ENCODE assay signal across 10 cellular contexts in genomic region chr17:60598001-60598736, GRCh38. TPM values are rescaled to one million over a fixed set of nuclear protein-coding genes. Genes with fewer than 3 reads are reported as not detected.
DNase-seq lines count a peak whose midpoint lies in the region; ATAC-seq and TF ChIP-seq lines count a peak whose summit lies in the region.
"Had no signal": no experiment of that assay in that cellular context is flagged by ENCODE, and none has a peak within 500 bp of the region (broad histone marks: within the 10 kb centered on the region; RNA-seq: fewer than 3 reads in every experiment).

No MANE protein-coding gene starts in this region.

- peaks cover 6% of the 10 kb centered on the region for H3K4me1 ChIP-seq in endodermal cell (ENCODE audit: control insufficient read depth, insufficient read depth, low read length)

- H3K36me3 Mint-ChIP-seq in activated CD4-positive, alpha-beta T cell treated with anti-CD3 and anti-CD28 coated beads for 36 hours (ENCODE audit: low read depth), result peaks cover 2% of the 10 kb centered on the region
- H3K36me3 Mint-ChIP-seq in endodermal cell (ENCODE audit: low read depth), result no peaks in the 10 kb centered on the region
- peaks cover 0 to 3% of the 10 kb centered on the region in 2 donors for H3K36me3 Mint-ChIP-seq in stimulated activated naive B cell treated with anti-CD40 and anti-IgM and Interleukin-4, amounts not matched to agents 10 μg/mL and 1 μg/mL and 100 μg/mL, for 72 hours

- H3K27ac ChIP-seq in endodermal cell (ENCODE audit: low read depth, low read length), result no peak overlapping the region

- H3K9me3 Mint-ChIP-seq in activated CD4-positive, alpha-beta T cell treated with anti-CD3 and anti-CD28 coated beads for 36 hours (ENCODE audit: low read depth), result no peaks in the 10 kb centered on the region
- H3K9me3 Mint-ChIP-seq in endodermal cell, result no peaks in the 10 kb centered on the region
- no peaks in the 10 kb centered on the region for H3K9me3 Mint-ChIP-seq in stimulated activated naive B cell treated with anti-CD40 and anti-IgM and Interleukin-4, amounts not matched to agents 10 μg/mL and 1 μg/mL and 100 μg/mL, for 72 hours

- peaks cover 17% of the 10 kb centered on the region for H3K4me1 Mint-ChIP-seq in activated CD4-positive, alpha-beta T cell treated with anti-CD3 and anti-CD28 coated beads for 36 hours
- H3K4me1 Mint-ChIP-seq in endodermal cell, result peaks cover 21% of the 10 kb centered on the region
- H3K4me1 Mint-ChIP-seq in stimulated activated naive B cell treated with anti-CD40 and anti-IgM and Interleukin-4, amounts not matched to agents 10 μg/mL and 1 μg/mL and 100 μg/mL, for 72 hours, result peaks cover 14 to 27% of the 10 kb centered on the region in 2 donors

- WGBS in endodermal cell (ENCODE audit: insufficient coverage in 1 of 2, insufficient read length in 1 of 2), 2 experiments, result 96 to 100% methylated on average over 7 of the region's 7 CpGs

- CTCF ChIA-PET in activated CD4-positive, alpha-beta T cell treated with anti-CD3 and anti-CD28 coated beads for 36 hours (lab: Charles Lee), result interaction anchor here (1.0 to 2.1 kb wide), 3 partner anchors 11 to 163 kb away, joined by 4 to 8 read pairs (median 6); no protein-coding TSS in a partner anchor

- H3K27me3 ChIP-seq in endodermal cell (ENCODE audit: control insufficient read depth, insufficient read depth, low read length, poor library complexity, severe bottlenecking), result no peaks in the 10 kb centered on the region

- H3K9ac ChIP-seq in endodermal cell (ENCODE audit: extremely low read depth, low read length, poor library complexity, severe bottlenecking), result no peak overlapping the region

- peak overlapping the region; percentile 10 for H3K4me3 Mint-ChIP-seq in activated CD4-positive, alpha-beta T cell treated with anti-CD3 and anti-CD28 coated beads for 36 hours
- peak overlapping the region; percentile 1 for H3K4me3 Mint-ChIP-seq in endodermal cell
- peak overlapping the region; percentile 1 to 10 for H3K4me3 Mint-ChIP-seq in stimulated activated naive B cell treated with anti-CD40 and anti-IgM and Interleukin-4, amounts not matched to agents 10 μg/mL and 1 μg/mL and 100 μg/mL, for 72 hours

- H3K9me3 ChIP-seq in endodermal cell (ENCODE audit: control insufficient read depth, low read length), result no peaks in the 10 kb centered on the region

- POLR2A ChIA-PET in activated CD4-positive, alpha-beta T cell treated with anti-CD3 and anti-CD28 coated beads for 36 hours (lab: Charles Lee), result no interaction called here

- H3K36me3 ChIP-seq in endodermal cell (ENCODE audit: control insufficient read depth, insufficient read depth, low read length), result no peaks in the 10 kb centered on the region

- peak overlapping the region; percentile 2 for H3K27ac Mint-ChIP-seq in activated CD4-positive, alpha-beta T cell treated with anti-CD3 and anti-CD28 coated beads for 36 hours
- H3K27ac Mint-ChIP-seq in endodermal cell, result no peak overlapping the region
- H3K27ac Mint-ChIP-seq in stimulated activated naive B cell treated with anti-CD40 and anti-IgM and Interleukin-4, amounts not matched to agents 10 μg/mL and 1 μg/mL and 100 μg/mL, for 72 hours, result no peak overlapping the region

- no peak for TF ChIP-seq CTCF in endodermal cell (conservative IDR thresholded peaks at IDR 0.05)

- no peak for ATAC-seq in activated CD4-positive, alpha-beta T cell treated with anti-CD3 and anti-CD28 coated beads for 36 hours
- no peak for ATAC-seq in stimulated activated naive B cell treated with anti-CD40 and anti-IgM and Interleukin-4, amounts not matched to agents 10 μg/mL and 1 μg/mL and 100 μg/mL, for 72 hours (replicated peaks)
- ATAC-seq in GM21723 (IDR thresholded peaks at IDR 0.05; ENCODE audit: unreplicated experiment) (no peak), HG03439 (IDR thresholded peaks at IDR 0.05; ENCODE audit: unreplicated experiment) (no peak)

- DNase-seq in activated CD4-positive, alpha-beta T cell treated with anti-CD3 and anti-CD28 coated beads for 36 hours, result no peak
- DNase-seq in activated CD4-positive, alpha-beta T cell treated with anti-CD3 and anti-CD28 coated beads for 4 hours, result no peak
- DNase-seq in NOMO-1 treated with DMSO at 0.1 percent for 48 hours (lab: John Stamatoyannopoulos, UW; ENCODE audit: unreplicated experiment) (peak; percentile 65), endodermal cell (no peak), HuH-7 (ENCODE audit: low spot score) (no peak)
- DNase-seq in stimulated activated naive B cell treated with anti-CD40 and anti-IgM and Interleukin-4, amounts not matched to agents 10 μg/mL and 1 μg/mL and 100 μg/mL, for 72 hours, result no peak
- DNase-seq: amniotic stem cell, SHP77 had no signal

- intact Hi-C loops in activated CD4-positive, alpha-beta T cell treated with anti-CD3 and anti-CD28 coated beads for 36 hours (cut with DNase I, micrococcal nuclease), result loop anchor here in 1 of 2 experiments (10.0 kb wide), 1 partner anchor 1263 kb away; the partner anchor contains the start of gene YPEL2

- no peaks in the 10 kb centered on the region for H3K27me3 Mint-ChIP-seq in activated CD4-positive, alpha-beta T cell treated with anti-CD3 and anti-CD28 coated beads for 36 hours
- peaks cover 3% of the 10 kb centered on the region for H3K27me3 Mint-ChIP-seq in endodermal cell (ENCODE audit: insufficient read depth)
- H3K27me3 Mint-ChIP-seq in stimulated activated naive B cell treated with anti-CD40 and anti-IgM and Interleukin-4, amounts not matched to agents 10 μg/mL and 1 μg/mL and 100 μg/mL, for 72 hours, result no peaks in the 10 kb centered on the region

- no peak overlapping the region for H3K4me3 ChIP-seq in endodermal cell (ENCODE audit: low read length)

RNA-seq across cellular contexts. Expression of gene PPM1D, which starts 1.8 kb away (rescaled TPM):
- 1 to 10 TPM; 9.3 to 9.7 TPM for total RNA-seq in activated CD4-positive, alpha-beta T cell treated with anti-CD3 and anti-CD28 coated beads for 36 hours
- total RNA-seq in endodermal cell, result 10 to 100 TPM in 1 of 2 donors, 1 to 10 TPM in 1; 9.4 to 13.0 TPM
- 16.7 TPM for polyA plus RNA-seq in endodermal cell (2013, experiment 1 of 2)
- 14.9 TPM for polyA plus RNA-seq in endodermal cell (2013, experiment 2 of 2)
